Comparison of ENCODE assay signal across 27 cellular contexts in the genomic region with DNA sequence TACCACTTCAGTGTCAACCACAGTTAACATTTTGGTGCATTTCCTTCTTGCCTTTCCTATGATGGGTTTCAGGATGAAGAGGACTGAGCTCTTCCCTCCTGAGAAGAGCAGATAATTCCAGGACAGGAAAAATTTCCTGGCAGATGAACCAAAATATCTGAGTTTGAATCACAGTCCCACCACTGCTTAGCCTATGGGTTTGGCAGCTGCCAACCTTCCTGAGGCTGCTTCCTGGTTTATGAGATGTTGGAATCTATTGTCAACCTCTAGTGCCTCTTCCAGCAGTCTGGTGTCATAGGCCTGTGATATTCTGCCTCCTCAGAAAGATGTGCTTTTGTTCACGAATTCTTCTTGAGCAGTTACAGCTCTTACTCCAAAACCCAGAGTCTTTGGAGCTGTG.
DNase-seq lines count a peak whose midpoint lies in the region; ATAC-seq and TF ChIP-seq lines count a peak whose summit lies in the region.
"Had no signal": no experiment of that assay in that cellular context is flagged by ENCODE, and none has a peak within 500 bp of the region (broad histone marks: within the 10 kb centered on the region; RNA-seq: fewer than 3 reads in every experiment).

No MANE protein-coding gene starts in this region.

- no peak overlapping the region for H3K27ac Mint-ChIP-seq in HFFc6
- H3K27ac Mint-ChIP-seq: CD4-positive, CD25-positive, alpha-beta regulatory T cell; H9; memory B cell; stimulated activated naive B cell treated with anti-CD40 and anti-IgM and Interleukin-4, amounts not matched to agents 10 μg/mL and 1 μg/mL and 100 μg/mL, for 72 hours; T-cell had no signal

- peaks cover 6% of the 10 kb centered on the region; the same call in 1 of the 2 replicates for H3K36me3 Mint-ChIP-seq in HFFc6 (ENCODE audit: low read depth)
- H3K36me3 Mint-ChIP-seq: CD4-positive, CD25-positive, alpha-beta regulatory T cell; stimulated activated naive B cell treated with anti-CD40 and anti-IgM and Interleukin-4, amounts not matched to agents 10 μg/mL and 1 μg/mL and 100 μg/mL, for 72 hours; T-cell had no signal

- no peaks in the 10 kb centered on the region for H3K27me3 ChIP-seq in esophagus squamous epithelium
- H3K27me3 ChIP-seq in left ventricle myocardium inferior (ENCODE audit: low read depth), result no peaks in the 10 kb centered on the region
- H3K27me3 ChIP-seq: body of pancreas, foreskin keratinocyte had no signal

- peaks cover 10 to 22% (median 13%) of the 10 kb centered on the region in 3 donors for H3K4me1 ChIP-seq in esophagus squamous epithelium
- peaks cover 5% of the 10 kb centered on the region for H3K4me1 ChIP-seq in left ventricle myocardium inferior
- H3K4me1 ChIP-seq: body of pancreas had no signal

- H3K4me1 Mint-ChIP-seq in HFFc6 (ENCODE audit: low read depth), result peaks cover 55% of the 10 kb centered on the region
- H3K4me1 Mint-ChIP-seq: CD4-positive, CD25-positive, alpha-beta regulatory T cell; H9; memory B cell; stimulated activated naive B cell treated with anti-CD40 and anti-IgM and Interleukin-4, amounts not matched to agents 10 μg/mL and 1 μg/mL and 100 μg/mL, for 72 hours; T-cell had no signal

- no peaks in the 10 kb centered on the region for H3K9me3 Mint-ChIP-seq in HFFc6
- H3K9me3 Mint-ChIP-seq: H9, T-cell had no signal

- no peaks in the 10 kb centered on the region for H3K36me3 ChIP-seq in esophagus squamous epithelium
- H3K36me3 ChIP-seq in left ventricle myocardium inferior, result no peaks in the 10 kb centered on the region

- H3K9me3 ChIP-seq in esophagus squamous epithelium (no peaks in the 10 kb centered on the region), left ventricle myocardium inferior (replicated peaks) (no peaks in the 10 kb centered on the region)
- H3K9me3 ChIP-seq: body of pancreas had no signal

- DNase-seq in DMS153 (lab: John Stamatoyannopoulos, UW), result peak; percentile 54
- DNase-seq in DMS153 treated with DMSO at 0.1 percent for 48 hours (lab: John Stamatoyannopoulos, UW; ENCODE audit: unreplicated experiment), result no peak
- DNase-seq in esophagus squamous epithelium (lab: John Stamatoyannopoulos, UW), result no peak
- DNase-seq in HFFc6, result no peak
- no peak for DNase-seq in left ventricle myocardium inferior
- DNase-seq: 8988T; activated CD4-positive, alpha-beta T cell treated with anti-CD3 and anti-CD28 coated beads, Interleukin-2, amount 50 U/mL, for 4 hours; activated naive CD4-positive, alpha-beta T cell treated with Interleukin-2 at 50 U/mL for 16 hours; body of pancreas; CD4-positive, CD25-positive, alpha-beta regulatory T cell; cerebellar nuclear complex; H9; left cardiac atrium; MM.1S; NCI-H1436; NCI-H510A treated with DMSO at 0.1 percent for 48 hours; NK-92 treated with Interleukin-12 subunit alpha and Interleukin-12 subunit beta, amount 100 ng/mL, for 24 hours; PC-3; SIG-M5; stimulated activated CD4-positive, alpha-beta T cell treated with anti-CD3 and anti-CD28 coated beads, Interleukin-4, amount 100 ng/mL, for 4 hours; stimulated activated naive B cell treated with anti-CD40 and anti-IgM and Interleukin-4, amounts not matched to agents 10 μg/mL and 1 μg/mL and 100 μg/mL, for 72 hours; T-cell had no signal

- H3K27me3 Mint-ChIP-seq in HFFc6 (ENCODE audit: insufficient read depth), result no peaks in the 10 kb centered on the region

- H3K27ac ChIP-seq in esophagus squamous epithelium, result peak overlapping the region in 3 of 4 donors; percentile 12 to 49 (median 34)
- H3K27ac ChIP-seq in left ventricle myocardium inferior (replicated peaks), result no peak overlapping the region
- H3K27ac ChIP-seq: body of pancreas, foreskin keratinocyte had no signal

- intact Hi-C loops in esophagus squamous epithelium (cut with DNase I), result no loop called here
- intact Hi-C loops in left ventricle myocardium inferior (cut with micrococcal nuclease), result no loop called here

- no peak overlapping the region for H3K4me3 ChIP-seq in esophagus squamous epithelium
- no peak overlapping the region for H3K4me3 ChIP-seq in left ventricle myocardium inferior
- H3K4me3 ChIP-seq: body of pancreas had no signal

- no peak for TF ChIP-seq POLR2A in esophagus squamous epithelium (IDR thresholded peaks at IDR 0.05)

- no peak overlapping the region for H3K4me3 Mint-ChIP-seq in HFFc6
- H3K4me3 Mint-ChIP-seq: CD4-positive, CD25-positive, alpha-beta regulatory T cell; H9; memory B cell; stimulated activated naive B cell treated with anti-CD40 and anti-IgM and Interleukin-4, amounts not matched to agents 10 μg/mL and 1 μg/mL and 100 μg/mL, for 72 hours; T-cell had no signal

- ATAC-seq in SK-N-SH treated with all-trans-retinoic acid at 6 μM for 48 hours (peak; percentile 59), HG03045 (IDR thresholded peaks at IDR 0.05; ENCODE audit: unreplicated experiment) (no peak), GM19455 (IDR thresholded peaks at IDR 0.05; ENCODE audit: unreplicated experiment) (no peak)
- ATAC-seq: body of pancreas; left cardiac atrium; PC-3; stimulated activated naive B cell treated with anti-CD40 and anti-IgM and Interleukin-4, amounts not matched to agents 10 μg/mL and 1 μg/mL and 100 μg/mL, for 72 hours; T-cell had no signal

- WGBS in esophagus squamous epithelium, 2 donors, result 60 to 75% methylated on average over 1 of the region's 1 CpG

- TF ChIP-seq CTCF in esophagus squamous epithelium (IDR thresholded peaks at IDR 0.05) (no peak), HFFc6 (IDR thresholded peaks at IDR 0.05) (no peak), left ventricle myocardium inferior (IDR thresholded peaks at IDR 0.05; ENCODE audit: borderline replicate concordance) (no peak)

TF ChIP-seq in SK-N-SH treated with all-trans-retinoic acid at 6 μM for 48 hours, 23 proteins besides CTCF, POLR2A, EP300 and RAD21:
- TF ChIP-seq ZNF565 (CRISPR knock-in tag; conservative IDR thresholded peaks at IDR 0.05; ENCODE audit: low read depth), result no peak
- TF ChIP-seq, protein P1, sequence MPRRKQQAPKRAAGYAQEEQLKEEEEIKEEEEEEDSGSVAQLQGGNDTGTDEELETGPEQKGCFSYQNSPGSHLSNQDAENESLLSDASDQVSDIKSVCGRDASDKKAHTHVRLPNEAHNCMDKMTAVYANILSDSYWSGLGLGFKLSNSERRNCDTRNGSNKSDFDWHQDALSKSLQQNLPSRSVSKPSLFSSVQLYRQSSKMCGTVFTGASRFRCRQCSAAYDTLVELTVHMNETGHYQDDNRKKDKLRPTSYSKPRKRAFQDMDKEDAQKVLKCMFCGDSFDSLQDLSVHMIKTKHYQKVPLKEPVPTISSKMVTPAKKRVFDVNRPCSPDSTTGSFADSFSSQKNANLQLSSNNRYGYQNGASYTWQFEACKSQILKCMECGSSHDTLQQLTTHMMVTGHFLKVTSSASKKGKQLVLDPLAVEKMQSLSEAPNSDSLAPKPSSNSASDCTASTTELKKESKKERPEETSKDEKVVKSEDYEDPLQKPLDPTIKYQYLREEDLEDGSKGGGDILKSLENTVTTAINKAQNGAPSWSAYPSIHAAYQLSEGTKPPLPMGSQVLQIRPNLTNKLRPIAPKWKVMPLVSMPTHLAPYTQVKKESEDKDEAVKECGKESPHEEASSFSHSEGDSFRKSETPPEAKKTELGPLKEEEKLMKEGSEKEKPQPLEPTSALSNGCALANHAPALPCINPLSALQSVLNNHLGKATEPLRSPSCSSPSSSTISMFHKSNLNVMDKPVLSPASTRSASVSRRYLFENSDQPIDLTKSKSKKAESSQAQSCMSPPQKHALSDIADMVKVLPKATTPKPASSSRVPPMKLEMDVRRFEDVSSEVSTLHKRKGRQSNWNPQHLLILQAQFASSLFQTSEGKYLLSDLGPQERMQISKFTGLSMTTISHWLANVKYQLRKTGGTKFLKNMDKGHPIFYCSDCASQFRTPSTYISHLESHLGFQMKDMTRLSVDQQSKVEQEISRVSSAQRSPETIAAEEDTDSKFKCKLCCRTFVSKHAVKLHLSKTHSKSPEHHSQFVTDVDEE (CRISPR knock-in tag; IDR thresholded peaks at IDR 0.05), result no peak
- no peak for TF ChIP-seq CSDC2 (CRISPR knock-in tag; IDR thresholded peaks at IDR 0.05)
- no peak for TF ChIP-seq ZFP3 (CRISPR knock-in tag; IDR thresholded peaks at IDR 0.05)
- no peak for TF ChIP-seq PPARA (CRISPR knock-in tag; IDR thresholded peaks at IDR 0.05; ENCODE audit: borderline replicate concordance)
- no peak for TF ChIP-seq GLIS3 (CRISPR knock-in tag; IDR thresholded peaks at IDR 0.05)
- TF ChIP-seq, protein P2, sequence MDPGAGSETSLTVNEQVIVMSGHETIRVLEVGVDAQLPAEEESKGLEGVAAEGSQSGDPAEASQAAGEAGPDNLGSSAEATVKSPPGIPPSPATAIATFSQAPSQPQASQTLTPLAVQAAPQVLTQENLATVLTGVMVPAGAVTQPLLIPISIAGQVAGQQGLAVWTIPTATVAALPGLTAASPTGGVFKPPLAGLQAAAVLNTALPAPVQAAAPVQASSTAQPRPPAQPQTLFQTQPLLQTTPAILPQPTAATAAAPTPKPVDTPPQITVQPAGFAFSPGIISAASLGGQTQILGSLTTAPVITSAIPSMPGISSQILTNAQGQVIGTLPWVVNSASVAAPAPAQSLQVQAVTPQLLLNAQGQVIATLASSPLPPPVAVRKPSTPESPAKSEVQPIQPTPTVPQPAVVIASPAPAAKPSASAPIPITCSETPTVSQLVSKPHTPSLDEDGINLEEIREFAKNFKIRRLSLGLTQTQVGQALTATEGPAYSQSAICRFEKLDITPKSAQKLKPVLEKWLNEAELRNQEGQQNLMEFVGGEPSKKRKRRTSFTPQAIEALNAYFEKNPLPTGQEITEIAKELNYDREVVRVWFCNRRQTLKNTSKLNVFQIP (CRISPR knock-in tag; IDR thresholded peaks at IDR 0.05; ENCODE audit: borderline replicate concordance, low read depth), result no peak
- TF ChIP-seq SNAI2 (CRISPR knock-in tag; IDR thresholded peaks at IDR 0.05), result no peak
- no peak for TF ChIP-seq TOX (CRISPR knock-in tag; IDR thresholded peaks at IDR 0.05; ENCODE audit: borderline replicate concordance)
TF ChIP-seq in SK-N-SH treated with all-trans-retinoic acid at 6 μM for 48 hours: peak in this region for 0.
